8 cellular contexts compared by ENCODE assay signal in genomic region chr2:169824373-169825333, GRCh38. TPM values are rescaled to one million over a fixed set of nuclear protein-coding genes. Genes with fewer than 3 reads are reported as not detected.
DNase-seq lines count a peak whose midpoint lies in the region; ATAC-seq and TF ChIP-seq lines count a peak whose summit lies in the region.

TSS of gene METTL5 (minus strand) at chr2:169824905. CDS start at chr2:169824597, 308 bp downstream.

- peaks cover 46% of the 10 kb centered on the region for H3K79me2 ChIP-seq in GM23338 (replicated peaks; ENCODE audit: insufficient read depth)

- peak within 1 kb of the TSS; percentile 82 for H3K4me3 Mint-ChIP-seq in GM23338
- peak within 1 kb of the TSS; percentile 90 to 94 (median 92) for H3K4me3 Mint-ChIP-seq in nephron
- H3K4me3 Mint-ChIP-seq in stimulated activated naive CD8-positive, alpha-beta T cell treated with anti-CD3 and anti-CD28 coated beads, Interleukin-15, amount 100 ng/mL, for 72 hours, result peak within 1 kb of the TSS; percentile 95 to 97

- peak within 1 kb of the TSS; percentile 60; the same call in 1 of the 2 replicates for H3K27ac ChIP-seq in GM23338 (ENCODE audit: low read depth)

- H3K36me3 ChIP-seq in GM23338 (ENCODE audit: insufficient read depth), result 0 out of 2 replicates have a peak, but pooled peaks cover 6% of the 10 kb centered on the region

- TF ChIP-seq CTCF in GM23338 (conservative IDR thresholded peaks at IDR 0.05; ENCODE audit: low read depth in 2 of 2), result peak; percentile 80 to 95
- peak; percentile 98 to 99 (median 99) for TF ChIP-seq CTCF in nephron (IDR thresholded peaks at IDR 0.05; ENCODE audit: unreplicated experiment in 3 of 3)

- peaks cover 12% of the 10 kb centered on the region for H4K20me1 ChIP-seq in GM23338 (replicated peaks; ENCODE audit: insufficient read depth)

- H2AFZ ChIP-seq in GM23338, result peak within 1 kb of the TSS; percentile 93

- no peaks in the 10 kb centered on the region; the same call in 1 of the 2 replicates for H3K27me3 ChIP-seq in GM23338 (ENCODE audit: insufficient read depth)

- peaks cover 19% of the 10 kb centered on the region; the same call in 2 of the 3 replicates for H3K36me3 Mint-ChIP-seq in GM23338 (ENCODE audit: low read depth)
- H3K36me3 Mint-ChIP-seq in nephron (ENCODE audit: low read depth), result peaks cover 22% of the 10 kb centered on the region

- H3K4me1 ChIP-seq in GM23338 (ENCODE audit: insufficient read depth), result peaks cover 9% of the 10 kb centered on the region; the same call in 1 of the 2 replicates

- no peaks in the 10 kb centered on the region; the same call in 2 of the 3 replicates for H3K9me3 Mint-ChIP-seq in GM23338
- H3K9me3 Mint-ChIP-seq in nephron, result no peaks in the 10 kb centered on the region
- H3K9me3 Mint-ChIP-seq in stimulated activated naive CD8-positive, alpha-beta T cell treated with anti-CD3 and anti-CD28 coated beads, Interleukin-15, amount 100 ng/mL, for 72 hours, result no peaks in the 10 kb centered on the region

- H3K4me2 ChIP-seq in GM23338, result peak within 1 kb of the TSS; percentile 93

- DNase-seq in EL (peak; percentile 80), GM23338 (ENCODE audit: low spot score) (peak; percentile 92), LHCN-M2 (ENCODE audit: low read depth) (peak; percentile 72), fibroblast of the conjunctiva (ENCODE audit: low read depth) (peak; percentile 62)
- DNase-seq in activated effector memory CD4-positive, alpha-beta T cell treated with anti-CD3 and anti-CD28 coated beads, Interleukin-2, amount 50 U/mL, for 16 hours, result peak; percentile 93
- peak; percentile 82 to 84 for DNase-seq in stimulated activated naive CD8-positive, alpha-beta T cell treated with anti-CD3 and anti-CD28 coated beads, Interleukin-15, amount 100 ng/mL, for 72 hours

- H3K27ac Mint-ChIP-seq in GM23338, result peak within 1 kb of the TSS; percentile 88; the same call in 1 of the 2 replicates
- H3K27ac Mint-ChIP-seq in nephron, result peak within 1 kb of the TSS; percentile 87 to 90 (median 89)
- H3K27ac Mint-ChIP-seq in stimulated activated naive CD8-positive, alpha-beta T cell treated with anti-CD3 and anti-CD28 coated beads, Interleukin-15, amount 100 ng/mL, for 72 hours, result peak within 1 kb of the TSS; percentile 96 to 97

- peak; percentile 89 for TF ChIP-seq POLR2A in Raji (IDR thresholded peaks at IDR 0.05; ENCODE audit: insufficient read depth, low read depth, low read length)

- H3K9me2 ChIP-seq in GM23338 (ENCODE audit: insufficient read depth), result no peaks in the 10 kb centered on the region

- H3K27me3 Mint-ChIP-seq in GM23338 (ENCODE audit: insufficient read depth, low read depth, poor library complexity), result peaks cover 15% of the 10 kb centered on the region
- peaks cover 5% of the 10 kb centered on the region for H3K27me3 Mint-ChIP-seq in nephron (ENCODE audit: low read depth)
- H3K27me3 Mint-ChIP-seq in stimulated activated naive CD8-positive, alpha-beta T cell treated with anti-CD3 and anti-CD28 coated beads, Interleukin-15, amount 100 ng/mL, for 72 hours, result no peaks in the 10 kb centered on the region

- H3F3A ChIP-seq in GM23338 (replicated peaks; ENCODE audit: low read depth), result no peaks in the 10 kb centered on the region

- ATAC-seq in GM23338, result peak; percentile 78
- peak; percentile 76 for ATAC-seq in stimulated activated naive CD8-positive, alpha-beta T cell treated with anti-CD3 and anti-CD28 coated beads, Interleukin-15, amount 100 ng/mL, for 72 hours

- H3K4me1 Mint-ChIP-seq in GM23338 (peaks cover 22% of the 10 kb centered on the region), nephron (peaks cover 52% of the 10 kb centered on the region)
- H3K4me1 Mint-ChIP-seq in stimulated activated naive CD8-positive, alpha-beta T cell treated with anti-CD3 and anti-CD28 coated beads, Interleukin-15, amount 100 ng/mL, for 72 hours, result peaks cover 78% of the 10 kb centered on the region

- peak within 1 kb of the TSS; percentile 80 for H3K4me3 ChIP-seq in GM23338

TF ChIP-seq in GM23338, 12 proteins besides CTCF, POLR2A, EP300 and RAD21:
- TF ChIP-seq ETS1 (IDR thresholded peaks at IDR 0.05), result no peak
- no peak for TF ChIP-seq EZH2 (IDR thresholded peaks at IDR 0.05; ENCODE audit: low read depth, unreplicated experiment)
- TF ChIP-seq POLR2AphosphoS5 (IDR thresholded peaks at IDR 0.05; ENCODE audit: low read depth), result peak; percentile 84
- TF ChIP-seq CREB1 (CRISPR knock-in tag; IDR thresholded peaks at IDR 0.05; ENCODE audit: low read depth), result peak; percentile 62; the same call in 1 of the 2 replicates
- no peak for TF ChIP-seq ZNF331 (CRISPR knock-in tag; IDR thresholded peaks at IDR 0.05; ENCODE audit: low read depth)
- no peak for TF ChIP-seq ZNF114 (CRISPR knock-in tag; IDR thresholded peaks at IDR 0.05)
- no peak for TF ChIP-seq REST (IDR thresholded peaks at IDR 0.05; ENCODE audit: unreplicated experiment)
- no peak for TF ChIP-seq JUNB (IDR thresholded peaks at IDR 0.05; ENCODE audit: unreplicated experiment)

RNA-seq across cellular contexts. Expression of gene METTL5, which starts in this region (rescaled TPM):
- total RNA-seq in GM23338 (2014; rRNA removed; shearing (Covaris generic)), result 74.8 and 82.6 TPM in 2 replicates
- 220 and 233 TPM in 2 replicates for polyA plus RNA-seq in GM23338 (2016; fragmentation: Nextera tagmentation; extraction: Ambion mirVana)
- total RNA-seq in LHCN-M2 (2014; rRNA removed), result 48.7 and 54.0 TPM in 2 replicates
- polyA plus RNA-seq in LHCN-M2 (2012), result 75.9 TPM

Comparison
In these comparisons a context has a peak if more than half of its experiments do, and no peak if none do; other contexts are left out.
1. Peak in every context shown above with its lines: DNase-seq, ATAC-seq, H3K4me3 ChIP-seq and H3K27ac ChIP-seq.